ENCODE assay signal across 21 cellular contexts in genomic region chr5:3734621-3735020, GRCh38.
"Had no signal": no experiment of that assay in that cellular context is flagged by ENCODE, and none has a peak within 500 bp of the region (broad histone marks: within the 10 kb centered on the region; RNA-seq: fewer than 3 reads in every experiment).

No MANE protein-coding gene starts in this region.

- DNase-seq: cortex of kidney; effector memory CD8-positive, alpha-beta T cell; hypothalamus; immature natural killer cell; islet precursor cell; kidney glomerular epithelial cell; left colon; left ventricle myocardium superior; lower lobe of right lung; natural killer cell; pancreas; right lobe of liver; small intestine; stimulated activated CD4-positive, alpha-beta T cell treated with anti-CD3 and anti-CD28 coated beads, Interleukin-15, amount 100 ng/mL, for 24 hours; stimulated activated CD4-positive, alpha-beta T cell treated with anti-CD3 and anti-CD28 coated beads, Interleukin-2, amount 100 ng/mL, for 48 hours; stimulated activated naive B cell treated with anti-CD40 and anti-IgM and Interleukin-4, amounts not matched to agents 10 μg/mL and 1 μg/mL and 100 μg/mL, for 72 hours; transverse colon; upper lobe of right lung; uterus had no signal

- ATAC-seq: effector memory CD8-positive, alpha-beta T cell; left colon; left ventricle myocardium superior; lower lobe of right lung; natural killer cell; pancreas; right lobe of liver; stimulated activated naive B cell treated with anti-CD40 and anti-IgM and Interleukin-4, amounts not matched to agents 10 μg/mL and 1 μg/mL and 100 μg/mL, for 72 hours; upper lobe of right lung had no signal

- H3K9me3 ChIP-seq: lower lobe of right lung, neutrophil, pancreas, right lobe of liver, suprapubic skin, upper lobe of right lung, uterus had no signal

- H3K4me3 ChIP-seq: lower lobe of right lung, pancreas, right lobe of liver, suprapubic skin, transverse colon, upper lobe of right lung, uterus had no signal

- H3K4me1 ChIP-seq: lower lobe of right lung, pancreas, right lobe of liver, suprapubic skin, transverse colon, upper lobe of right lung, uterus had no signal

- H3K27me3 ChIP-seq: neutrophil, pancreas, right lobe of liver, suprapubic skin, transverse colon, upper lobe of right lung, uterus had no signal

- H3K27ac ChIP-seq: lower lobe of right lung, neutrophil, pancreas, right lobe of liver, suprapubic skin, transverse colon, upper lobe of right lung, uterus had no signal

- H3K36me3 ChIP-seq: lower lobe of right lung, neutrophil, pancreas, right lobe of liver, suprapubic skin, transverse colon, upper lobe of right lung, uterus had no signal
